8 cellular contexts compared by ENCODE assay signal in genomic region chr16:2251281-2252111, GRCh38. TPM values are rescaled to one million over a fixed set of nuclear protein-coding genes. Genes with fewer than 3 reads are reported as not detected.
DNase-seq lines count a peak whose midpoint lies in the region; ATAC-seq, FAIRE-seq and TF ChIP-seq lines count a peak whose summit lies in the region.

A gene with protein sequence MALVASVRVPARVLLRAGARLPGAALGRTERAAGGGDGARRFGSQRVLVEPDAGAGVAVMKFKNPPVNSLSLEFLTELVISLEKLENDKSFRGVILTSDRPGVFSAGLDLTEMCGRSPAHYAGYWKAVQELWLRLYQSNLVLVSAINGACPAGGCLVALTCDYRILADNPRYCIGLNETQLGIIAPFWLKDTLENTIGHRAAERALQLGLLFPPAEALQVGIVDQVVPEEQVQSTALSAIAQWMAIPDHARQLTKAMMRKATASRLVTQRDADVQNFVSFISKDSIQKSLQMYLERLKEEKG (minus strand): TSS chr16:2251587. CDS start chr16:2251566, 21 bp downstream.

- in situ Hi-C loops in gastrocnemius medialis (cut with MboI; ENCODE audit: low sequenced_read_pairs in 4 of 4) = no loop called here

- peak within 1 kb of the TSS; percentile 84 to 93 (median 89) for H3K4me3 Mint-ChIP-seq in brain

- peaks cover 20 to 22% of the 10 kb centered on the region in 2 donors for H3K4me1 ChIP-seq in gastrocnemius medialis

- peak within 1 kb of the TSS; percentile 86 to 97 (median 92) for H3K27ac ChIP-seq in gastrocnemius medialis

- peaks cover 7% of the 10 kb centered on the region for H3K4me1 Mint-ChIP-seq in brain

- H3K36me3 ChIP-seq in gastrocnemius medialis = peaks cover 0 to 42% of the 10 kb centered on the region in 2 donors

- TF ChIP-seq CTCF in brain (conservative IDR thresholded peaks at IDR 0.05) (peak; percentile 66 to 76), gastrocnemius medialis (IDR thresholded peaks at IDR 0.05 in 4 of 5, conservative IDR thresholded peaks at IDR 0.05 in 1 of 5) (peak; percentile 64 to 92 (median 87))

- peaks cover 31% of the 10 kb centered on the region for H3K36me3 Mint-ChIP-seq in brain

- H3K4me3 ChIP-seq in gastrocnemius medialis = peak within 1 kb of the TSS; percentile 68 to 89 (median 70)

- H3K9me3 ChIP-seq in gastrocnemius medialis = no peaks in the 10 kb centered on the region

- intact Hi-C loops in gastrocnemius medialis (cut with DNase I; ENCODE audit: low total_unique reads) = loop anchor here (1.0 to 2.0 kb wide), 6 partner anchors 17 to 229 kb away; partner anchors contain the start of genes ABCA3, RNPS1 and TRAF7

- no peaks in the 10 kb centered on the region for H3K27me3 ChIP-seq in gastrocnemius medialis

- DNase-seq in NK-92 treated with Interleukin-12 subunit alpha and Interleukin-12 subunit beta, amount 100 ng/mL, for 24 hours (lab: John Stamatoyannopoulos, UW) = peak; percentile 82
- DNase-seq in NK-92 (lab: John Stamatoyannopoulos, UW; ENCODE audit: unreplicated experiment) (no peak), NCI-H2081 (lab: John Stamatoyannopoulos, UW) (peak; percentile 86 to 90), iPS DF 4.7 (ENCODE audit: extremely low read depth, low spot score) (peak; percentile 69), gastrocnemius medialis (peak; percentile 93 to 95)

- peak; percentile 92 for ATAC-seq in HG02970 (IDR thresholded peaks at IDR 0.05; ENCODE audit: low FRiP score, unreplicated experiment)
- peak; percentile 92 to 96 for ATAC-seq in gastrocnemius medialis

- FAIRE-seq in TTC549 (lab: Jason Lieb, UNC) = peak; percentile 84

- H3K27me3 Mint-ChIP-seq in brain = peaks cover 3% of the 10 kb centered on the region

- H3K9me3 Mint-ChIP-seq in brain = no peaks in the 10 kb centered on the region

- peak; percentile 87 to 94 for TF ChIP-seq POLR2A in gastrocnemius medialis (IDR thresholded peaks at IDR 0.05)

- H3K27ac Mint-ChIP-seq in brain = peak within 1 kb of the TSS; percentile 72 to 90 (median 87)

RNA-seq across cellular contexts. Expression of the gene that starts here (rescaled TPM):
- polyA plus RNA-seq in brain (ENCODE audit: insufficient read depth, low read depth, low replicate concordance) = 133 TPM
- 100 to 1,000 TPM in 1 of 4 donors, 10 to 100 TPM in 3; 74.0 to 137 (median 79.3) TPM for total RNA-seq in gastrocnemius medialis
